Comparison of ENCODE assay signal across 14 cellular contexts in the genomic region with DNA sequence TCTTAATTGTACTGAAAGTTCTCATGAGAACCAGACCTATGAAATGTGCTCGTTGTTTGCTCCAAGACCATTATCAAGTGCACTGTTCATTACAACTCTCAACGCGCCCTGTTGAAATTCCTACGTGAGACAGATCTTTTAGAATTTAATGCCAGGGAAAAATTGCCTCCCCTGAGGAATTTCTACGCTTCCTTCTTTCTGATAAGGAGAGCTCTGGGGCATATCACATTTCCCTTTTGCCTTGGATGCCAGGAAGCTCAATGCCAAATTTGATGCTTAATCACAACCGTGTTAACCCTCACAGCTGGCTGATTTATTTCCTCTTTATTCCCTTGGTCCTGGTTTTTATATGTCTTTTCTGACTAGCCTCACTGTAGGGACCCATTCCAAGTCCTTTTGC.
DNase-seq lines count a peak whose midpoint lies in the region; ATAC-seq and TF ChIP-seq lines count a peak whose summit lies in the region.
"Had no signal": no experiment of that assay in that cellular context is flagged by ENCODE, and none has a peak within 500 bp of the region (broad histone marks: within the 10 kb centered on the region; RNA-seq: fewer than 3 reads in every experiment).

No MANE protein-coding gene starts in this region.

- H3K79me1 ChIP-seq in IMR-90 (ENCODE audit: low read depth in 1 of 2, low read length in 2 of 2), result peaks cover 61 to 99% of the 10 kb centered on the region in 2 experiments
- H3K79me1 ChIP-seq in mesendoderm (ENCODE audit: low read length), result no peaks in the 10 kb centered on the region

- peak overlapping the region; percentile 8; the same call in 1 of the 2 replicates for H2BK20ac ChIP-seq in IMR-90 (ENCODE audit: low read depth, low read length)

- no peak overlapping the region for H2AFZ ChIP-seq in IMR-90 (replicated peaks; ENCODE audit: low read length, poor library complexity)

- H3K36me3 Mint-ChIP-seq in activated naive CD4-positive, alpha-beta T cell treated with anti-CD3 and anti-CD28 coated beads, Interleukin-2, amount 50 U/mL, for 72 hours, result peaks cover 12 to 61% of the 10 kb centered on the region in 2 donors

- H3K79me2 ChIP-seq in mesendoderm (ENCODE audit: control insufficient read depth, insufficient read depth, low read length), result no peaks in the 10 kb centered on the region

- no peak overlapping the region for H4K5ac ChIP-seq in IMR-90 (ENCODE audit: low read depth, low read length)
- no peak overlapping the region for H4K5ac ChIP-seq in mesendoderm (ENCODE audit: low read length)

- H3K27ac Mint-ChIP-seq in activated naive CD4-positive, alpha-beta T cell treated with anti-CD3 and anti-CD28 coated beads, Interleukin-2, amount 50 U/mL, for 72 hours, result no peak overlapping the region
- H3K27ac Mint-ChIP-seq: activated naive CD4-positive, alpha-beta T cell treated with anti-CD3 and anti-CD28 coated beads for 36 hours had no signal

- H4K8ac ChIP-seq in IMR-90 (ENCODE audit: low read depth in 2 of 2, low read length in 2 of 2) (peak overlapping the region in 1 of 2 experiments; percentile 15; a peak in 1 of 4 replicates), mesendoderm (ENCODE audit: low read depth, low read length) (no peak overlapping the region)

- no peak overlapping the region for H2BK5ac ChIP-seq in IMR-90 (ENCODE audit: low read depth, low read length, poor library complexity, severe bottlenecking)
- H2BK5ac ChIP-seq in mesendoderm (ENCODE audit: low read length), result no peak overlapping the region

- H3K4me1 ChIP-seq in IMR-90 (ENCODE audit: control insufficient read depth, insufficient read depth, low read length), result peaks cover 31% of the 10 kb centered on the region
- H3K4me1 ChIP-seq in mesendoderm (ENCODE audit: control insufficient read depth, low read depth, low read length), result no peaks in the 10 kb centered on the region

- H3K27me3 ChIP-seq in IMR-90 (ENCODE audit: control insufficient read depth, insufficient read depth, low read length) (no peaks in the 10 kb centered on the region), mesendoderm (ENCODE audit: insufficient read depth, low read length, poor library complexity) (no peaks in the 10 kb centered on the region)

- H3K4ac ChIP-seq in IMR-90 (ENCODE audit: low read depth, low read length) (no peak overlapping the region), mesendoderm (ENCODE audit: low read depth, low read length) (no peak overlapping the region)

- no CpG with 5 or more reads among the region's 6 CpGs for WGBS in IMR-90 (ENCODE audit: extremely low coverage in 2 of 2, insufficient read length in 1 of 2), 2 experiments
- WGBS in mesendoderm (ENCODE audit: extremely low coverage, insufficient coverage, low lambda C conversion rate), result no CpG with 5 or more reads among the region's 6 CpGs

- no peak overlapping the region; the same call in 1 of the 2 replicates for H3K14ac ChIP-seq in IMR-90 (replicated peaks; ENCODE audit: low read depth, low read length)

- POLR2A ChIA-PET in IMR-90 (lab: Charles Lee; ENCODE audit: unreplicated experiment), result interaction anchor here (0.6 kb wide), 1 partner anchor 229 kb away, joined by 10 read pairs; no protein-coding TSS in a partner anchor
- POLR2A ChIA-PET in RWPE1 (lab: Yijun Ruan, JAX; ENCODE audit: low non-redundant PET), result interaction anchor here (0.6 kb wide), 1 partner anchor 23 kb away, joined by 5 read pairs; no protein-coding TSS in a partner anchor

- H3K56ac ChIP-seq in IMR-90 (ENCODE audit: extremely low read depth, insufficient read depth, low read length), result no peak overlapping the region
- no peak overlapping the region for H3K56ac ChIP-seq in mesendoderm (ENCODE audit: low read length)

- DNase-seq in AG09319 (ENCODE audit: extremely low read depth, low read depth), result peak; percentile 25
- peak; percentile 37 for DNase-seq in IMR-90
- no peak for DNase-seq in coronary artery (ENCODE audit: low spot score)
- peak; percentile 35 for DNase-seq in mesendoderm
- DNase-seq in NCI-H187 treated with DMSO at 0.1 percent for 48 hours (lab: John Stamatoyannopoulos, UW), result no peak
- no peak for DNase-seq in RWPE1 (ENCODE audit: low spot score)
- DNase-seq in activated naive CD4-positive, alpha-beta T cell treated with anti-CD3 and anti-CD28 coated beads, Interleukin-2, amount 50 U/mL, for 72 hours (ENCODE audit: low spot score in 2 of 2), result no peak
- DNase-seq: activated naive CD4-positive, alpha-beta T cell treated with anti-CD3 and anti-CD28 coated beads for 36 hours; AML-193; foreskin fibroblast; HCEC 1CT; NCI-H1105 treated with DMSO at 0.1 percent for 48 hours had no signal

- H2BK120ac ChIP-seq in IMR-90 (ENCODE audit: low read depth, low read length), result no peak overlapping the region
- no peak overlapping the region for H2BK120ac ChIP-seq in mesendoderm (ENCODE audit: low read depth, low read length)

- H3K4me2 ChIP-seq in IMR-90 (ENCODE audit: low read depth, low read length) (no peak overlapping the region), mesendoderm (ENCODE audit: low read length) (no peak overlapping the region)

- in situ Hi-C loops in IMR-90 (cut with MboI; ENCODE audit: low sequenced_read_pairs), result no loop called here

- CTCF ChIA-PET in IMR-90 (lab: Yijun Ruan, JAX), result no interaction called here
- CTCF ChIA-PET in RWPE1 (lab: Yijun Ruan, JAX), result interaction anchor here (0.6 kb wide), 1 partner anchor 61 kb away, joined by 3 read pairs; no protein-coding TSS in a partner anchor

- no peak overlapping the region for H3K18ac ChIP-seq in IMR-90 (ENCODE audit: low read depth, low read length)
- H3K18ac ChIP-seq in mesendoderm (ENCODE audit: low read length), result no peak overlapping the region

- TF ChIP-seq POLR2A in IMR-90 (IDR thresholded peaks at IDR 0.05; ENCODE audit: low read depth, low read length), result no peak

- dilution Hi-C loops in IMR-90 (cut with HindIII; ENCODE audit: low sequenced_read_pairs, unreplicated experiment), result no loop called here

- no peak overlapping the region for H2BK15ac ChIP-seq in IMR-90 (ENCODE audit: low read depth, low read length)
- no peak overlapping the region for H2BK15ac ChIP-seq in mesendoderm (replicated peaks; ENCODE audit: low read depth)

- H2AK5ac ChIP-seq in IMR-90 (ENCODE audit: low read depth, low read length), result peak overlapping the region; percentile 6; the same call in 1 of the 2 replicates
- H2AK5ac ChIP-seq in mesendoderm (ENCODE audit: low read length), result no peak overlapping the region

- H3K9ac ChIP-seq in IMR-90 (ENCODE audit: low read depth, low read length), result no peak overlapping the region
- no peak overlapping the region for H3K9ac ChIP-seq in mesendoderm (ENCODE audit: low read length)

- no peak for TF ChIP-seq CTCF in AG09319 (IDR thresholded peaks at IDR 0.05; ENCODE audit: low read depth, low read length)
- TF ChIP-seq CTCF in IMR-90 (conservative IDR thresholded peaks at IDR 0.05; ENCODE audit: low read depth, low read length), result no peak
- TF ChIP-seq CTCF in coronary artery (IDR thresholded peaks at IDR 0.05), result no peak
- no peak for TF ChIP-seq CTCF in RWPE1 (conservative IDR thresholded peaks at IDR 0.05; ENCODE audit: low read depth)

- no TSS peak for BruUV-seq in IMR-90 (replicated peaks; lab: Mats Ljungman, UMichigan)

- H3K36me3 ChIP-seq in IMR-90 (ENCODE audit: control insufficient read depth, insufficient read depth, low read length), result peaks cover 70% of the 10 kb centered on the region
- H3K36me3 ChIP-seq in mesendoderm (ENCODE audit: control insufficient read depth, insufficient read depth, low read length), result no peaks in the 10 kb centered on the region

- H3K9me3 ChIP-seq in IMR-90 (ENCODE audit: control insufficient read depth, insufficient read depth, low read length), result no peaks in the 10 kb centered on the region
- H3K9me3 ChIP-seq: psoas muscle had no signal

- ATAC-seq in IMR-90 (ENCODE audit: low read depth), result no peak
- no peak for ATAC-seq in activated naive CD4-positive, alpha-beta T cell treated with anti-CD3 and anti-CD28 coated beads, Interleukin-2, amount 50 U/mL, for 72 hours
- no peak for ATAC-seq in HG02981 (IDR thresholded peaks at IDR 0.05; ENCODE audit: unreplicated experiment)

- H3K9me1 ChIP-seq in IMR-90 (ENCODE audit: insufficient read depth, low read length), result peaks cover 56% of the 10 kb centered on the region

- TF ChIP-seq RAD21 in IMR-90 (IDR thresholded peaks at IDR 0.05; ENCODE audit: low read length), result no peak

- H4K20me1 ChIP-seq in IMR-90 (ENCODE audit: insufficient read depth, low read length), result no peaks in the 10 kb centered on the region

- H3K4me3 ChIP-seq in IMR-90 (ENCODE audit: insufficient read depth, low read depth, low read length) (no peak overlapping the region), coronary artery (no peak overlapping the region), mesendoderm (ENCODE audit: low read length) (no peak overlapping the region)
- H3K4me3 ChIP-seq: psoas muscle had no signal

- H2AK9ac ChIP-seq in IMR-90 (replicated peaks; ENCODE audit: low read depth, low read length, poor library complexity), result no peak overlapping the region

- no peak overlapping the region for H4K91ac ChIP-seq in IMR-90 (ENCODE audit: insufficient read depth, low read depth, low read length)

- no peak overlapping the region for H3K27ac ChIP-seq in IMR-90 (ENCODE audit: insufficient read depth, low read length)
- H3K27ac ChIP-seq in coronary artery, result peak overlapping the region; percentile 54 to 90
- no peak overlapping the region for H3K27ac ChIP-seq in mesendoderm (ENCODE audit: low read depth, low read length)
- no peak overlapping the region for H3K27ac ChIP-seq in RWPE1
- H3K27ac ChIP-seq: psoas muscle had no signal

- intact Hi-C loops in IMR-90 (cut with micrococcal nuclease), result no loop called here

- H3K23ac ChIP-seq in IMR-90 (ENCODE audit: low read depth, low read length) (no peak overlapping the region), mesendoderm (ENCODE audit: low read length) (no peak overlapping the region)

- H3K9me3 Mint-ChIP-seq in activated naive CD4-positive, alpha-beta T cell treated with anti-CD3 and anti-CD28 coated beads, Interleukin-2, amount 50 U/mL, for 72 hours, result no peaks in the 10 kb centered on the region
- H3K9me3 Mint-ChIP-seq: activated naive CD4-positive, alpha-beta T cell treated with anti-CD3 and anti-CD28 coated beads for 36 hours had no signal

TF ChIP-seq in IMR-90, 13 proteins besides CTCF, POLR2A, EP300 and RAD21 (continues in another document):
- no peak for TF ChIP-seq SMC3 (IDR thresholded peaks at IDR 0.05; ENCODE audit: low read depth, low read length)
- TF ChIP-seq BHLHE40 (IDR thresholded peaks at IDR 0.05; ENCODE audit: low read depth, low read length), result no peak
- TF ChIP-seq FOS (IDR thresholded peaks at IDR 0.05; ENCODE audit: low read depth, low read length), result no peak
- TF ChIP-seq, protein P1, sequence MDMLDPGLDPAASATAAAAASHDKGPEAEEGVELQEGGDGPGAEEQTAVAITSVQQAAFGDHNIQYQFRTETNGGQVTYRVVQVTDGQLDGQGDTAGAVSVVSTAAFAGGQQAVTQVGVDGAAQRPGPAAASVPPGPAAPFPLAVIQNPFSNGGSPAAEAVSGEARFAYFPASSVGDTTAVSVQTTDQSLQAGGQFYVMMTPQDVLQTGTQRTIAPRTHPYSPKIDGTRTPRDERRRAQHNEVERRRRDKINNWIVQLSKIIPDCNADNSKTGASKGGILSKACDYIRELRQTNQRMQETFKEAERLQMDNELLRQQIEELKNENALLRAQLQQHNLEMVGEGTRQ (IDR thresholded peaks at IDR 0.05; ENCODE audit: low read depth, low read length), result no peak
- no peak for TF ChIP-seq MAZ (IDR thresholded peaks at IDR 0.05; ENCODE audit: borderline replicate concordance, low read depth, low read length)

Comparison
In these comparisons a context has a peak if more than half of its experiments do, and no peak if none do; other contexts are left out.
1. DNase-seq: peak in AG09319 (single experiment), IMR-90 (single experiment) and mesendoderm (single experiment); none in coronary artery (single experiment), NCI-H187 treated with DMSO at 0.1 percent for 48 hours (single experiment), RWPE1 (single experiment) and activated naive CD4-positive, alpha-beta T cell treated with anti-CD3 and anti-CD28 coated beads, Interleukin-2, amount 50 U/mL, for 72 hours (0 of 2).
2. H3K27ac ChIP-seq: peak in coronary artery (2 of 2); none in IMR-90 (single experiment), mesendoderm (single experiment) and RWPE1 (single experiment).